In genomic region chr1:206918076-206918475, GRCh38 we compare ENCODE assay signal across 1 cellular context.
TF ChIP-seq lines count a peak whose summit lies in the region.

No MANE protein-coding gene starts in this region.

TF ChIP-seq in WTC11, 78 proteins besides CTCF, POLR2A, EP300 and RAD21 (continued from another document):
- TF ChIP-seq NFATC4 (CRISPR knock-in tag; IDR thresholded peaks at IDR 0.05) (no peak), ZNF396 (CRISPR knock-in tag; IDR thresholded peaks at IDR 0.05; ENCODE audit: borderline replicate concordance) (no peak), MAX (CRISPR knock-in tag; IDR thresholded peaks at IDR 0.05) (no peak), RORB (CRISPR knock-in tag; IDR thresholded peaks at IDR 0.05) (no peak), ZNF317 (CRISPR knock-in tag; IDR thresholded peaks at IDR 0.05; ENCODE audit: borderline replicate concordance, low read depth) (no peak), FOXJ3 (CRISPR knock-in tag; IDR thresholded peaks at IDR 0.05; ENCODE audit: borderline replicate concordance) (no peak), ATF3 (CRISPR knock-in tag; conservative IDR thresholded peaks at IDR 0.05) (no peak), ARID4B (CRISPR knock-in tag; IDR thresholded peaks at IDR 0.05; ENCODE audit: borderline replicate concordance) (no peak)
